21 cellular contexts compared by ENCODE assay signal in the genomic region with DNA sequence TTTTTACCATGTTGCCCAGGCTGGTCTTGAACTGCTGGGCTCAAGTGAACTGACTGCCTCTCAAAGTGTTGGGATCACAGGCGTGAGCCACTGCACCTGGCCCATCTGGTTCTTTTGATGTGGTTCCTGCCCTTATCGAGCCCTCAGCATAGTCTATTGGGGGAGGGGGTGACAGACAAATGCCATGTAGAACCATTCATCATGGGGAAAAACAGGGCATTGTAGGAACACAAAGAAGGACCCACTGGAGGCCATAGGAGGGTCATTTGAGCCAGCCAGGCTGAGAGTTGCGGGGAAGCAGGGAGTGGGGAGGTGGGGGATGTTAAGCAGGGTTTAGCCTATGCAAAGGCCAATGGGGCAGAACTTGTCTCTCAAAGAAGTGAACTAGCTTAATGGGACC. TPM values are rescaled to one million over a fixed set of nuclear protein-coding genes. Genes with fewer than 3 reads are reported as not detected.
DNase-seq lines count a peak whose midpoint lies in the region; ATAC-seq, FAIRE-seq and TF ChIP-seq lines count a peak whose summit lies in the region.
"Had no signal": no experiment of that assay in that cellular context is flagged by ENCODE, and none has a peak within 500 bp of the region (broad histone marks: within the 10 kb centered on the region; RNA-seq: fewer than 3 reads in every experiment).

No MANE protein-coding gene starts in this region.

- no peak overlapping the region for H3K4me3 ChIP-seq in GM23338
- no peak overlapping the region for H3K4me3 ChIP-seq in iPS-20b (ENCODE audit: low read length)
- H3K4me3 ChIP-seq in small intestine (ENCODE audit: low read depth in 1 of 2, low read length in 2 of 2): no peak overlapping the region
- no peak overlapping the region for H3K4me3 ChIP-seq in uterus
- H3K4me3 ChIP-seq: BLaER1 treated with 17β-estradiol and CSF1 and Interleukin-3, amounts not matched to agents 10 nM and 100 nM had no signal

- H3K27ac ChIP-seq in GM23338 (ENCODE audit: low read depth): peak overlapping the region; percentile 78; the same call in 1 of the 2 replicates
- H3K27ac ChIP-seq in iPS-20b (ENCODE audit: low read length): peak overlapping the region; percentile 12
- no peak overlapping the region for H3K27ac ChIP-seq in small intestine (ENCODE audit: low read depth in 1 of 2, low read length in 1 of 2)
- no peak overlapping the region for H3K27ac ChIP-seq in uterus
- H3K27ac ChIP-seq: BLaER1 treated with 17β-estradiol and CSF1 and Interleukin-3, amounts not matched to agents 10 nM and 100 nM; KMS-11 had no signal

- H3K9me3 ChIP-seq in iPS-20b (ENCODE audit: insufficient read depth, low read depth, low read length) (no peaks in the 10 kb centered on the region), small intestine (ENCODE audit: control insufficient read depth, low read depth) (no peaks in the 10 kb centered on the region), uterus (no peaks in the 10 kb centered on the region)

- H4K20me1 ChIP-seq in GM23338 (replicated peaks; ENCODE audit: insufficient read depth): no peaks in the 10 kb centered on the region
- H4K20me1 ChIP-seq: BLaER1 treated with 17β-estradiol and CSF1 and Interleukin-3, amounts not matched to agents 10 nM and 100 nM had no signal

- intact Hi-C loops in sciatic nerve (cut with DNase I): no loop called here
- intact Hi-C loops in uterus (cut with DNase I; ENCODE audit: low total_unique reads): no loop called here

- peaks cover 19% of the 10 kb centered on the region for H3F3A ChIP-seq in GM23338 (replicated peaks; ENCODE audit: low read depth)

- TF ChIP-seq CTCF in GM23338 (conservative IDR thresholded peaks at IDR 0.05; ENCODE audit: low read depth in 2 of 2) (no peak), uterus (IDR thresholded peaks at IDR 0.05) (no peak)

- TF ChIP-seq POLR2A in GM18505 (IDR thresholded peaks at IDR 0.05; ENCODE audit: borderline replicate concordance, extremely low read depth, insufficient read depth, insufficient read length) (no peak), uterus (IDR thresholded peaks at IDR 0.05) (no peak)

- H3K9me2 ChIP-seq in GM23338 (ENCODE audit: insufficient read depth): no peaks in the 10 kb centered on the region

- H3K36me3 Mint-ChIP-seq in GM23338 (ENCODE audit: low read depth): no peaks in the 10 kb centered on the region
- no peaks in the 10 kb centered on the region for H3K36me3 Mint-ChIP-seq in natural killer cell treated with Interleukin-12 subunit alpha and Interleukin-12 subunit beta and Interleukin-15 and Interleukin-18, amount 100 ng/mL, for 72 hours

- WGBS in small intestine, 3 donors: 47 to 51% (median 51%) methylated on average over 3 of the region's 3 CpGs

- DNase-seq in GM23338 (ENCODE audit: low spot score) (peak; percentile 47), SW480 (ENCODE audit: low spot score) (peak; percentile 44), sciatic nerve (ENCODE audit: low spot score) (no peak), small intestine (no peak), uterus (no peak)
- no peak for DNase-seq in natural killer cell treated with Interleukin-12 subunit alpha and Interleukin-12 subunit beta and Interleukin-15 and Interleukin-18, amount 100 ng/mL, for 72 hours (ENCODE audit: low spot score)
- DNase-seq: DMS 273 treated with DMSO at 0.1 percent for 48 hours, EL, NCI-H1092, NCI-H1694, NCI-H774, SHP77 had no signal

- H3K36me3 ChIP-seq in GM23338 (ENCODE audit: insufficient read depth) (no peaks in the 10 kb centered on the region), iPS-20b (ENCODE audit: insufficient read depth, low read depth, low read length) (no peaks in the 10 kb centered on the region), small intestine (ENCODE audit: control insufficient read depth in 2 of 2, insufficient read depth in 2 of 2, low read length in 2 of 2) (no peaks in the 10 kb centered on the region), uterus (no peaks in the 10 kb centered on the region)
- H3K36me3 ChIP-seq: BLaER1 treated with 17β-estradiol and CSF1 and Interleukin-3, amounts not matched to agents 10 nM and 100 nM had no signal

- peak overlapping the region; percentile 34 for H3K4me2 ChIP-seq in GM23338
- H3K4me2 ChIP-seq: BLaER1 treated with 17β-estradiol and CSF1 and Interleukin-3, amounts not matched to agents 10 nM and 100 nM; KMS-11 had no signal

- peaks cover 18% of the 10 kb centered on the region for H3K27me3 Mint-ChIP-seq in GM23338 (ENCODE audit: insufficient read depth, low read depth, poor library complexity)
- peaks cover 2 to 6% of the 10 kb centered on the region in 2 donors for H3K27me3 Mint-ChIP-seq in natural killer cell treated with Interleukin-12 subunit alpha and Interleukin-12 subunit beta and Interleukin-15 and Interleukin-18, amount 100 ng/mL, for 72 hours

- H3K4me1 Mint-ChIP-seq in GM23338: peaks cover 30% of the 10 kb centered on the region
- H3K4me1 Mint-ChIP-seq in natural killer cell treated with Interleukin-12 subunit alpha and Interleukin-12 subunit beta and Interleukin-15 and Interleukin-18, amount 100 ng/mL, for 72 hours (ENCODE audit: low read depth in 2 of 2): peaks cover 6 to 16% of the 10 kb centered on the region in 2 donors

- H3K9me3 Mint-ChIP-seq in GM23338: no peaks in the 10 kb centered on the region
- H3K9me3 Mint-ChIP-seq in natural killer cell treated with Interleukin-12 subunit alpha and Interleukin-12 subunit beta and Interleukin-15 and Interleukin-18, amount 100 ng/mL, for 72 hours: no peaks in the 10 kb centered on the region

- H3K9ac ChIP-seq in iPS-20b (ENCODE audit: low read depth, low read length): peak overlapping the region; percentile 8; the same call in 1 of the 2 replicates
- H3K9ac ChIP-seq: BLaER1 treated with 17β-estradiol and CSF1 and Interleukin-3, amounts not matched to agents 10 nM and 100 nM; KMS-11 had no signal

- H2AFZ ChIP-seq in GM23338: peak overlapping the region; percentile 83

- H3K27me3 ChIP-seq in GM23338 (ENCODE audit: insufficient read depth): no peaks in the 10 kb centered on the region
- H3K27me3 ChIP-seq in iPS-20b (ENCODE audit: insufficient read depth, low read length): no peaks in the 10 kb centered on the region
- no peaks in the 10 kb centered on the region for H3K27me3 ChIP-seq in small intestine (ENCODE audit: control insufficient read depth in 2 of 2, insufficient read depth in 2 of 2, low read length in 2 of 2)
- no peaks in the 10 kb centered on the region for H3K27me3 ChIP-seq in uterus
- H3K27me3 ChIP-seq: BLaER1 treated with 17β-estradiol and CSF1 and Interleukin-3, amounts not matched to agents 10 nM and 100 nM had no signal

- ATAC-seq in GM23338 (peak; percentile 73), sciatic nerve (peak; percentile 33), GM18505 (IDR thresholded peaks at IDR 0.05; ENCODE audit: unreplicated experiment) (no peak)
- ATAC-seq in natural killer cell treated with Interleukin-12 subunit alpha and Interleukin-12 subunit beta and Interleukin-15 and Interleukin-18, amount 100 ng/mL, for 72 hours: no peak

- H3K79me2 ChIP-seq in GM23338 (replicated peaks; ENCODE audit: insufficient read depth): no peaks in the 10 kb centered on the region

- peak overlapping the region; percentile 30; the same call in 1 of the 3 replicates for H3K4me3 Mint-ChIP-seq in GM23338
- no peak overlapping the region for H3K4me3 Mint-ChIP-seq in natural killer cell treated with Interleukin-12 subunit alpha and Interleukin-12 subunit beta and Interleukin-15 and Interleukin-18, amount 100 ng/mL, for 72 hours

- peak overlapping the region; percentile 94 for H3K27ac Mint-ChIP-seq in GM23338
- H3K27ac Mint-ChIP-seq in natural killer cell treated with Interleukin-12 subunit alpha and Interleukin-12 subunit beta and Interleukin-15 and Interleukin-18, amount 100 ng/mL, for 72 hours: no peak overlapping the region

- no peak for FAIRE-seq in small intestine (lab: Jason Lieb, UNC)
- FAIRE-seq: GM18507, HTR-8/SVneo, RCC 7860 had no signal

- H3K4me1 ChIP-seq in GM23338 (ENCODE audit: insufficient read depth) (peaks cover 31% of the 10 kb centered on the region), iPS-20b (ENCODE audit: insufficient read depth, low read length) (peaks cover 20% of the 10 kb centered on the region), small intestine (ENCODE audit: control insufficient read depth in 2 of 2, insufficient read depth in 1 of 2, low read depth in 1 of 2, low read length in 1 of 2) (no peaks in the 10 kb centered on the region), uterus (no peaks in the 10 kb centered on the region)

TF ChIP-seq in GM23338, 12 proteins besides CTCF, POLR2A, EP300 and RAD21 (continues in another document):
- TF ChIP-seq CREB1 (CRISPR knock-in tag; IDR thresholded peaks at IDR 0.05; ENCODE audit: low read depth) (no peak), POLR2AphosphoS5 (IDR thresholded peaks at IDR 0.05; ENCODE audit: low read depth) (no peak), EZH2 (IDR thresholded peaks at IDR 0.05; ENCODE audit: low read depth, unreplicated experiment) (no peak), ZNF114 (CRISPR knock-in tag; IDR thresholded peaks at IDR 0.05) (no peak), JUNB (IDR thresholded peaks at IDR 0.05; ENCODE audit: unreplicated experiment) (no peak)

RNA-seq across cellular contexts. Expression of a gene that starts 11.9 kb away (rescaled TPM):
- total RNA-seq in GM23338 (2014; rRNA removed; shearing (Covaris generic)): 5.5 and 5.9 TPM in 2 replicates
- polyA plus RNA-seq in GM23338 (2016; fragmentation: Nextera tagmentation; extraction: Ambion mirVana) (1.7 and 2.6 TPM in 2 replicates), small intestine (under 1 TPM in 2 of 3 donors, not detected in 1; 0.16 to 0.27 TPM)
- total RNA-seq in sciatic nerve (43.1 TPM), uterus (1 to 10 TPM in 1 of 4 donors, under 1 TPM in 1, not detected in 2; 0.28 to 2.0 TPM)
- not detected for total RNA-seq in natural killer cell treated with Interleukin-12 subunit alpha and Interleukin-12 subunit beta and Interleukin-15 and Interleukin-18, amount 100 ng/mL, for 72 hours
- total RNA-seq: A172, MCF 10A had no signal

RNA-seq across cellular contexts. Expression of a gene that starts 33.1 kb away (rescaled TPM):
- total RNA-seq in GM23338 (2014; rRNA removed; shearing (Covaris generic)): 26.1 and 31.7 TPM in 2 replicates
- polyA plus RNA-seq in GM23338 (2016; fragmentation: Nextera tagmentation; extraction: Ambion mirVana) (9.4 and 10.6 TPM in 2 replicates), small intestine (10 to 100 TPM; 11.1 to 16.1 (median 13.6) TPM)
- total RNA-seq in sciatic nerve (85.1 TPM), uterus (10 to 100 TPM in 3 of 4 donors, 1 to 10 TPM in 1; 8.7 to 39.6 (median 15.2) TPM)
- total RNA-seq in natural killer cell treated with Interleukin-12 subunit alpha and Interleukin-12 subunit beta and Interleukin-15 and Interleukin-18, amount 100 ng/mL, for 72 hours: not detected

Comparison
In these comparisons a context has a peak if more than half of its experiments do, and no peak if none do; other contexts are left out.
1. ATAC-seq: peak in GM23338 (single experiment) and sciatic nerve (single experiment); none in GM18505 (single experiment) and natural killer cell treated with Interleukin-12 subunit alpha and Interleukin-12 subunit beta and Interleukin-15 and Interleukin-18, amount 100 ng/mL, for 72 hours (0 of 2).
2. DNase-seq: peak in GM23338 (single experiment) and SW480 (single experiment); none in sciatic nerve (single experiment), natural killer cell treated with Interleukin-12 subunit alpha and Interleukin-12 subunit beta and Interleukin-15 and Interleukin-18, amount 100 ng/mL, for 72 hours (single experiment), small intestine (single experiment) and uterus (0 of 2).
3. H3K27ac ChIP-seq: peak in GM23338 (single experiment) and iPS-20b (single experiment); none in small intestine (0 of 2) and uterus (0 of 2).
4. RNA of a gene that starts 33.1 kb away (total RNA-seq): 85.1 TPM in sciatic nerve (single experiment), 26.1 to 31.7 TPM in GM23338 and 8.7 to 39.6 TPM in uterus; not detected in natural killer cell treated with Interleukin-12 subunit alpha and Interleukin-12 subunit beta and Interleukin-15 and Interleukin-18, amount 100 ng/mL, for 72 hours; every median in the first group is over 4 times any median in the second.